Comparison of ENCODE assay signal across 21 cellular contexts in genomic region chr1:110541996-110542395, GRCh38. TPM values are rescaled to one million over a fixed set of nuclear protein-coding genes. Genes with fewer than 3 reads are reported as not detected.
"Had no signal": no experiment of that assay in that cellular context is flagged by ENCODE, and none has a peak within 500 bp of the region (broad histone marks: within the 10 kb centered on the region; RNA-seq: fewer than 3 reads in every experiment).

No MANE protein-coding gene starts in this region.

- DNase-seq: KG1, MG63, NCI-H1092, NCI-H1105 treated with DMSO at 0.1 percent for 48 hours, NCI-H1417 treated with DMSO at 0.1 percent for 48 hours, NCI-H146, NCI-H187, NCI-H2029, NCI-H2081 treated with DMSO at 0.1 percent for 48 hours, NCI-H2227 treated with DMSO at 0.1 percent for 48 hours, NCI-H510A treated with DMSO at 0.1 percent for 48 hours, NCI-H526 treated with DMSO at 0.1 percent for 48 hours, NCI-H774, Right ventricle myocardium superior, SK-N-SH, SW 1271, T-cell had no signal

- ATAC-seq: HepG2, T-cell had no signal

RNA-seq across cellular contexts. Expression of gene KCNA10, which starts 23.0 kb away (rescaled TPM):
- total RNA-seq: HepG2, HT1080, IMR-90, Right ventricle myocardium superior, SK-MEL-5, T-cell had no signal
